Comparison of ENCODE assay signal across 8 cellular contexts in the genomic region with DNA sequence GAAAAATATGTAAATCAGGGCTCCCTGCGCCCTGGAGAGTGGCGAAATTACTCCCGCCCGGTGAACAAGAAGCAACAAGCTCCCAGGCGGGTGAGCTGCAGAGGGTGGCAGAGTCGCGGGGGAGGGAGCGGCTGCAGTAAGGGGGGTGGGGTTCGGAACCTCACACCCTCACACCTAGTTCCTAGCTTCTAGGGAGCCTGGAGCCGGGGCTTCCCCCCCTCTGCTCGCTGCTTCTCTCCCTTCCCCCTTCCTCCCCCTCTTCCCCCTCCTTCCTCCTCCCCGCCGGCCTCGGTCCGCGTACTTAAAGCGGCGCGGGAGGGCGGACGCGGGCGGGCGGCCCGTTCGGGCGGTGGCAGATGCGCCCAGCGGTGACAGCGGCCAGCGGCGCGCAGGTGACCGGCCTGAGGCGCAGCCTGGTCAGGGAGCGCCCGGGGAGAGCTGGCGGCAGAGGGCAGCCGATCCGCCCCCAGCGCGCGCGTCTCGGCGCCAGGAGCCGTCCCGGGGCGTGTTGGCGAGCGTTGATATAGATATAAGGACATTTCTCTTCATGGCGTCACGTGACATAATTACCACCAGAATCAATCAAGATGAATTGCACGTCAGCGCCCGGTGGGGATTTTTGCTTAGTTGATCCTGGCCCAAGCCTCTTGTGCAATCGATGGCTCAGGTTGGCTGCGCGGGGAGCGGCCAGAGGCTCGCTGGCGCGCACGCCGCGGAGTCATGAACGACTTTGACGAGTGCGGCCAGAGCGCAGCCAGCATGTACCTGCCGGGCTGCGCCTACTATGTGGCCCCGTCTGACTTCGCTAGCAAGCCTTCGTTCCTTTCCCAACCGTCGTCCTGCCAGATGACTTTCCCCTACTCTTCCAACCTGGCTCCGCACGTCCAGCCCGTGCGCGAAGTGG. TPM values are rescaled to one million over a fixed set of nuclear protein-coding genes. Genes with fewer than 3 reads are reported as not detected.
DNase-seq lines count a peak whose midpoint lies in the region; ATAC-seq, FAIRE-seq and TF ChIP-seq lines count a peak whose summit lies in the region.

TSS of gene HOXD11 (plus strand) at position 645 of the 904 bp plus-strand sequence. CDS start at position 721, 76 bp downstream.

- POLR2A ChIA-PET in HepG2 (lab: Yijun Ruan, JAX), result no interaction called here

- DNase-seq in DMS53 treated with DMSO at 0.1 percent for 48 hours (lab: John Stamatoyannopoulos, UW; ENCODE audit: unreplicated experiment) (peak; percentile 65), NCI-H128 (lab: John Stamatoyannopoulos, UW; ENCODE audit: unreplicated experiment) (peak; percentile 62), HepG2 (ENCODE audit: low spot score) (no peak), upper lobe of right lung (no peak), HT-29 (ENCODE audit: low spot score) (no peak), RPMI8226 (no peak)
- DNase-seq in activated T-cell treated with anti-CD3 and anti-CD28 coated beads, Interleukin-2, amount 50 U/mL, for 4 hours, result no peak

- H3K4me1 Mint-ChIP-seq in activated T-cell treated with anti-CD3 and anti-CD28 coated beads, Interleukin-2, amount 50 U/mL, for 4 hours (ENCODE audit: low read depth), result peaks cover 16% of the 10 kb centered on the region

- H3K36me3 Mint-ChIP-seq in activated T-cell treated with anti-CD3 and anti-CD28 coated beads, Interleukin-2, amount 50 U/mL, for 4 hours (ENCODE audit: insufficient read depth), result no peaks in the 10 kb centered on the region

- peaks cover 4% of the 10 kb centered on the region for H3K9me3 Mint-ChIP-seq in activated T-cell treated with anti-CD3 and anti-CD28 coated beads, Interleukin-2, amount 50 U/mL, for 4 hours

- intact Hi-C loops in HepG2 (cut with micrococcal nuclease; ENCODE audit: unreplicated experiment) (no loop called here), upper lobe of right lung (cut with DNase I) (no loop called here)

- in situ Hi-C loops in HepG2 (cut with HindIII; ENCODE audit: extremely low pct_ligation_motif_present, low pct_unique_long_range_greater_than_20kb), result loop anchor here (10.0 kb wide), 1 partner anchor 1072 kb away; no protein-coding TSS in a partner anchor

- ATAC-seq in activated T-cell treated with anti-CD3 and anti-CD28 coated beads, Interleukin-2, amount 50 U/mL, for 4 hours, result peak; percentile 25 to 36
- ATAC-seq in HepG2 (peak; percentile 39), upper lobe of right lung (peak; percentile 27), GM21717 (IDR thresholded peaks at IDR 0.05; ENCODE audit: unreplicated experiment) (no peak)

- CTCF ChIA-PET in HepG2 (lab: Yijun Ruan, JAX; ENCODE audit: low intra/inter-chr PET ratio, low total read pairs), result no interaction called here

- H2AFZ ChIP-seq in HepG2 (ENCODE audit: low read length), result no peak within 1 kb of the TSS

- no peak for TF ChIP-seq RAD21 in HepG2 (CRISPR knock-in tag; IDR thresholded peaks at IDR 0.05)

- H3K9ac ChIP-seq in HepG2 (ENCODE audit: insufficient read depth, low read depth, low read length), result no peak within 1 kb of the TSS

- no peak for TF ChIP-seq EP300 in HepG2 (IDR thresholded peaks at IDR 0.05; ENCODE audit: low read depth in 2 of 2, low read length in 2 of 2)
- no peak for TF ChIP-seq EP300 in HepG2 (CRISPR knock-in tag; IDR thresholded peaks at IDR 0.05; ENCODE audit: borderline replicate concordance)

- H3K4me2 ChIP-seq in HepG2 (ENCODE audit: low read depth, low read length), result peak within 1 kb of the TSS; percentile 81

- WGBS in HepG2 (ENCODE audit: low lambda C conversion rate), result 65% methylated on average over 79 of the region's 82 CpGs

- H3K4me3 ChIP-seq in HepG2 (replicated peaks in 1 of 3; ENCODE audit: insufficient read depth in 1 of 3, low read depth in 2 of 3, low read length in 3 of 3), result peak within 1 kb of the TSS in 2 of 3 experiments; percentile 21 to 33; a peak in 1 of 6 replicates
- no peak within 1 kb of the TSS for H3K4me3 ChIP-seq in upper lobe of right lung

- no peaks in the 10 kb centered on the region for H3K36me3 ChIP-seq in HepG2 (replicated peaks in 1 of 2; ENCODE audit: control insufficient read depth in 1 of 2, insufficient read depth in 2 of 2, low read length in 2 of 2)
- H3K36me3 ChIP-seq in upper lobe of right lung, result no peaks in the 10 kb centered on the region

- H3K4me1 ChIP-seq in HepG2 (ENCODE audit: insufficient read depth, low read length), result no peaks in the 10 kb centered on the region
- no peaks in the 10 kb centered on the region for H3K4me1 ChIP-seq in upper lobe of right lung

- peak within 1 kb of the TSS; percentile 54 for H3K4me3 Mint-ChIP-seq in activated T-cell treated with anti-CD3 and anti-CD28 coated beads, Interleukin-2, amount 50 U/mL, for 4 hours

- H4K20me1 ChIP-seq in HepG2 (ENCODE audit: insufficient read depth, low read length), result no peaks in the 10 kb centered on the region; the same call in 1 of the 2 replicates

- H3K27ac ChIP-seq in HepG2 (ENCODE audit: extremely low read length, insufficient read depth, low read length), result no peak within 1 kb of the TSS
- H3K27ac ChIP-seq in upper lobe of right lung, result no peak within 1 kb of the TSS

- no TSS peak for BruUV-seq in HepG2 (replicated peaks; lab: Mats Ljungman, UMichigan)

- H3K27me3 ChIP-seq in HepG2 (ENCODE audit: control insufficient read depth in 1 of 2, insufficient read depth in 2 of 2, low read length in 2 of 2) (peaks cover 24 to 88% of the 10 kb centered on the region in 2 experiments), upper lobe of right lung (peaks cover 98% of the 10 kb centered on the region)

- no peak for TF ChIP-seq CTCF in HepG2 (CRISPR knock-in tag; IDR thresholded peaks at IDR 0.05)
- no peak for TF ChIP-seq CTCF in upper lobe of right lung (IDR thresholded peaks at IDR 0.05)

- no peaks in the 10 kb centered on the region for H3K79me2 ChIP-seq in HepG2 (ENCODE audit: insufficient read depth, low read length)

- H3K9me3 ChIP-seq in HepG2 (ENCODE audit: low read length) (no peaks in the 10 kb centered on the region), upper lobe of right lung (no peaks in the 10 kb centered on the region)

- peaks cover 85% of the 10 kb centered on the region for H3K27me3 Mint-ChIP-seq in activated T-cell treated with anti-CD3 and anti-CD28 coated beads, Interleukin-2, amount 50 U/mL, for 4 hours (ENCODE audit: low read depth)

- no peak for TF ChIP-seq POLR2A in HepG2 (IDR thresholded peaks at IDR 0.05; ENCODE audit: insufficient read depth in 1 of 2, low read depth in 2 of 2, low read length in 2 of 2)

- no peak for FAIRE-seq in HepG2 (lab: Jason Lieb, UNC)

RNA-seq across cellular contexts. Expression of gene HOXD11, which starts in this region (rescaled TPM):
- not detected for total RNA-seq in activated T-cell treated with anti-CD3 and anti-CD28 coated beads, Interleukin-2, amount 50 U/mL, for 4 hours
- not detected in 2 replicates for total RNA-seq in HepG2 (2016; rRNA removed; fragmentation: Illumina TruSeq; extraction: Trizol)
- not detected in 2 replicates for total RNA-seq in HepG2 (2016; cell fraction: cytosol; rRNA removed; fragmentation: Illumina TruSeq; extraction: Trizol; ENCODE audit: low read depth)
- total RNA-seq in HepG2 (2016; cell fraction: insoluble cytoplasmic fraction; rRNA removed; fragmentation: Illumina TruSeq; extraction: Trizol), result not detected in 2 replicates
- not detected in 2 replicates for total RNA-seq in HepG2 (2016; cell fraction: membrane; rRNA removed; fragmentation: Illumina TruSeq; extraction: Trizol)
- total RNA-seq in HepG2 (2016; cell fraction: nucleus; rRNA removed; fragmentation: Illumina TruSeq; extraction: Trizol), result not detected in 2 replicates
- polyA plus RNA-seq in HepG2 (2011; rRNA removed), result not detected in 2 replicates
- not detected in 2 replicates for polyA plus RNA-seq in HepG2 (2011; cell fraction: cytosol; rRNA removed)
- polyA plus RNA-seq in HepG2 (2011; cell fraction: nucleus; rRNA removed), result not detected in 2 replicates
- polyA plus RNA-seq in HepG2 (2012), result not detected in 2 replicates
- polyA plus RNA-seq in HepG2 (2016; cell fraction: cytosol; fragmentation: Illumina TruSeq; extraction: Trizol; ENCODE audit: low read depth), result not detected in 2 replicates
- polyA plus RNA-seq in HepG2 (2016; cell fraction: insoluble cytoplasmic fraction; fragmentation: Illumina TruSeq; extraction: Trizol; ENCODE audit: low read depth), result not detected in 2 replicates
- not detected in 2 replicates for polyA plus RNA-seq in HepG2 (2016; cell fraction: membrane; fragmentation: Illumina TruSeq; extraction: Trizol; ENCODE audit: low read depth)
- not detected in 2 replicates for polyA plus RNA-seq in HepG2 (2016; cell fraction: nucleus; fragmentation: Illumina TruSeq; extraction: Trizol; ENCODE audit: insufficient read depth, low read depth)
- 0.72 TPM in 1 of 2 replicates, not detected in the other for polyA minus RNA-seq in HepG2 (2011; rRNA and poly(A)+ RNA removed; ENCODE audit: low replicate concordance)
- not detected in 2 replicates for polyA minus RNA-seq in HepG2 (2011; cell fraction: cytosol; rRNA and poly(A)+ RNA removed)
- polyA minus RNA-seq in HepG2 (2011; cell fraction: nucleus; rRNA and poly(A)+ RNA removed), result not detected in 2 replicates
- total RNA-seq in upper lobe of right lung, result not detected
- total RNA-seq in HT-29 (2014; rRNA removed; shearing (Covaris generic)), result not detected in 2 replicates

Comparison
In these comparisons a context has a peak if more than half of its experiments do, and no peak if none do; other contexts are left out.
1. Peak in ATAC-seq in activated T-cell treated with anti-CD3 and anti-CD28 coated beads, Interleukin-2, amount 50 U/mL, for 4 hours; RNA of the gene not detected or under 1 TPM.
2. Peak in ATAC-seq, H3K4me3 ChIP-seq and H3K4me2 ChIP-seq in HepG2; RNA of the gene not detected or under 1 TPM.
3. Peak in ATAC-seq in upper lobe of right lung; RNA of the gene not detected or under 1 TPM.
4. DNase-seq: peak in DMS53 treated with DMSO at 0.1 percent for 48 hours (single experiment) and NCI-H128 (single experiment); none in activated T-cell treated with anti-CD3 and anti-CD28 coated beads, Interleukin-2, amount 50 U/mL, for 4 hours (single experiment), HepG2 (single experiment), upper lobe of right lung (single experiment), HT-29 (single experiment) and RPMI8226 (single experiment).